ENCODE assay signal across 8 cellular contexts in the genomic region with DNA sequence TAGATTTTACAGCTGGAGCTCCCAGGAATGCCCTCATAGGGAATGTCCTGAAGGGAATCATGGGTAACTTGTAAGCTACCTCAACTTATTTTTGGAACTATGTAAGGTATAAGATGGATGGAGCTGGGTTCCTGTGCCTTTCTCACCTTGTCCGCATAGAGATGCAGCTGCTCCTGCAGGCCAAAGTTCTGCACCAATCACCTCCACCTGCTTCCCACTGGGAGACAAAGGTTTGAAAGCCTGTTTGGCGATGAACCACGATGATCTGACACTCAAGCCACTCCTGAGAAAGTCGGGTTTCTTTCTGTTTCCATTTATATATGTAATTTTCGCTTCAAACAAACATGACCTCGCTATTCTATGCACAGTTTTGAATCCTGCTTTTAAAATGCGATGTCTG. TPM values are rescaled to one million over a fixed set of nuclear protein-coding genes. Genes with fewer than 3 reads are reported as not detected.
DNase-seq lines count a peak whose midpoint lies in the region; ATAC-seq, FAIRE-seq and TF ChIP-seq lines count a peak whose summit lies in the region.

No MANE protein-coding gene starts in this region.

- H3K36me3 ChIP-seq in BLaER1, result peaks cover 24% of the 10 kb centered on the region
- peaks cover 7% of the 10 kb centered on the region for H3K36me3 ChIP-seq in RWPE2 (ENCODE audit: low read depth)
- peaks cover 2% of the 10 kb centered on the region for H3K36me3 ChIP-seq in fibroblast of lung (ENCODE audit: control insufficient read depth, insufficient read depth, low read length)
- no peaks in the 10 kb centered on the region for H3K36me3 ChIP-seq in sigmoid colon

- H3K4me1 ChIP-seq in BLaER1 (peaks cover 14% of the 10 kb centered on the region), RWPE2 (ENCODE audit: insufficient read depth, poor library complexity, severe bottlenecking) (peaks cover 12% of the 10 kb centered on the region), fibroblast of lung (ENCODE audit: control insufficient read depth, extremely low read depth, insufficient read depth, low read length) (no peaks in the 10 kb centered on the region), sigmoid colon (peaks cover 0 to 14% (median 6%) of the 10 kb centered on the region in 4 donors)

- peak overlapping the region; percentile 57; the same call in 1 of the 2 replicates for H3K9ac ChIP-seq in BLaER1
- H3K9ac ChIP-seq in fibroblast of lung (ENCODE audit: insufficient read depth, low read length), result no peak overlapping the region

- no peak overlapping the region for H3K27ac ChIP-seq in BLaER1
- H3K27ac ChIP-seq in RWPE2 (ENCODE audit: poor library complexity, severe bottlenecking), result no peak overlapping the region
- H3K27ac ChIP-seq in fibroblast of lung (ENCODE audit: insufficient read depth, low read length), result no peak overlapping the region
- H3K27ac ChIP-seq in sigmoid colon, result peak overlapping the region in 3 of 4 donors; percentile 77 to 80 (median 78)

- H2AFZ ChIP-seq in fibroblast of lung (ENCODE audit: low read length), result peak overlapping the region; percentile 45

- peak overlapping the region; percentile 86 for H3K4me2 ChIP-seq in BLaER1
- H3K4me2 ChIP-seq in fibroblast of lung (ENCODE audit: extremely low read depth, insufficient read depth, low read length), result peak overlapping the region; percentile 80

- peak; percentile 60 for FAIRE-seq in H54 (lab: Jason Lieb, UNC)
- no peak for FAIRE-seq in frontal cortex (lab: Jason Lieb, UNC)

- no peaks in the 10 kb centered on the region for H3K79me2 ChIP-seq in fibroblast of lung (ENCODE audit: control insufficient read depth, insufficient read depth, low read length)

- no peak for TF ChIP-seq EP300 in sigmoid colon (IDR thresholded peaks at IDR 0.05)

- no peak for DNase-seq in H54 (ENCODE audit: insufficient read length, low spot score)
- no peak for DNase-seq in RWPE2 (ENCODE audit: low spot score)
- DNase-seq in fibroblast of lung (ENCODE audit: low read depth in 2 of 2), result no peak
- DNase-seq in sigmoid colon, result no peak
- no peak for DNase-seq in GM19240 (ENCODE audit: insufficient read length, low spot score)
- no peak for DNase-seq in NAMALWA (ENCODE audit: low spot score)
- DNase-seq in frontal cortex (ENCODE audit: low spot score in 2 of 2), result no peak

- intact Hi-C loops in sigmoid colon (cut with DNase I), result loop anchor here (10.0 kb wide), 1 partner anchor 120 kb away; no protein-coding TSS in a partner anchor

- H3K27me3 ChIP-seq in BLaER1 (peaks cover 6% of the 10 kb centered on the region; the same call in 1 of the 2 replicates), RWPE2 (ENCODE audit: insufficient read depth, poor library complexity, severe bottlenecking) (no peaks in the 10 kb centered on the region), fibroblast of lung (ENCODE audit: control insufficient read depth, insufficient read depth, low read length) (no peaks in the 10 kb centered on the region), sigmoid colon (no peaks in the 10 kb centered on the region)

- TF ChIP-seq CTCF in RWPE2 (IDR thresholded peaks at IDR 0.05; ENCODE audit: poor library complexity, severe bottlenecking), result no peak
- TF ChIP-seq CTCF in fibroblast of lung (conservative IDR thresholded peaks at IDR 0.05 in 1 of 2, IDR thresholded peaks at IDR 0.05 in 1 of 2; ENCODE audit: low read depth in 1 of 2, low read length in 2 of 2), result no peak
- no peak for TF ChIP-seq CTCF in sigmoid colon (IDR thresholded peaks at IDR 0.05)

- no peaks in the 10 kb centered on the region for H3K9me3 ChIP-seq in BLaER1
- H3K9me3 ChIP-seq in RWPE2 (ENCODE audit: severe bottlenecking), result no peaks in the 10 kb centered on the region
- no peaks in the 10 kb centered on the region for H3K9me3 ChIP-seq in fibroblast of lung (ENCODE audit: control insufficient read depth, insufficient read depth, low read depth, low read length)
- no peaks in the 10 kb centered on the region for H3K9me3 ChIP-seq in sigmoid colon

- 4 to 9% methylated on average over 7 of the region's 7 CpGs for WGBS in sigmoid colon, 2 donors

- peak; percentile 9; the same call in 2 of the 3 replicates for ATAC-seq in RWPE2 (ENCODE audit: low read depth)

- H3K4me3 ChIP-seq in BLaER1 (peak overlapping the region; percentile 66), RWPE2 (ENCODE audit: severe bottlenecking) (peak overlapping the region; percentile 67), fibroblast of lung (replicated peaks in 1 of 4; ENCODE audit: control extremely low read depth in 1 of 4, insufficient read depth in 1 of 4, low read depth in 3 of 4, low read length in 4 of 4) (peak overlapping the region; percentile 37 to 70 (median 66)), sigmoid colon (peak overlapping the region; percentile 55 to 83 (median 74))

- TF ChIP-seq POLR2A in H54 (IDR thresholded peaks at IDR 0.05; ENCODE audit: low read depth, low read length), result no peak
- no peak for TF ChIP-seq POLR2A in sigmoid colon (IDR thresholded peaks at IDR 0.05)

- H4K20me1 ChIP-seq in BLaER1, result peaks cover 47% of the 10 kb centered on the region
- no peaks in the 10 kb centered on the region for H4K20me1 ChIP-seq in fibroblast of lung (ENCODE audit: control insufficient read depth, extremely low read depth, insufficient read depth, low read length)

RNA-seq across cellular contexts. Expression of gene AKAP5, which starts 0.6 kb away (rescaled TPM):
- 0.17 and 0.26 TPM in 2 replicates for total RNA-seq in fibroblast of lung
- 0.19 and 0.30 TPM in 2 replicates for polyA plus RNA-seq in fibroblast of lung
- polyA plus RNA-seq in fibroblast of lung (2012), result 0.26 and 0.28 TPM in 2 replicates
- polyA minus RNA-seq in fibroblast of lung (ENCODE audit: low replicate concordance), result 0.08 TPM in 1 of 2 replicates, not detected in the other
- total RNA-seq in sigmoid colon, result 1 to 10 TPM in 1 of 4 donors, under 1 TPM in 3; 0.33 to 1.7 (median 0.76) TPM
- polyA plus RNA-seq in sigmoid colon, result 1 to 10 TPM; 2.0 to 7.2 (median 4.4) TPM
- total RNA-seq in frontal cortex, result 37.5 TPM

RNA-seq across cellular contexts. Expression of gene ZBTB25, which starts 38.9 kb away (rescaled TPM):
- total RNA-seq in fibroblast of lung (5.4 and 9.2 TPM in 2 replicates), sigmoid colon (10 to 100 TPM in 3 of 4 donors, 1 to 10 TPM in 1; 9.6 to 24.6 (median 11.8) TPM), frontal cortex (15.5 TPM)
- polyA plus RNA-seq in fibroblast of lung (4.9 and 7.2 TPM in 2 replicates), sigmoid colon (1 to 10 TPM in 2 of 3 donors, under 1 TPM in 1; 0.69 to 5.0 (median 1.8) TPM)
- polyA plus RNA-seq in fibroblast of lung (2012), result 3.4 and 3.8 TPM in 2 replicates
- 10.3 and 13.2 TPM in 2 replicates for polyA minus RNA-seq in fibroblast of lung (ENCODE audit: low replicate concordance)

RNA-seq across cellular contexts. Expression of gene ZBTB1, which starts 39.9 kb away (rescaled TPM):
- 40.5 and 45.7 TPM in 2 replicates for total RNA-seq in fibroblast of lung
- 24.4 and 39.1 TPM in 2 replicates for polyA plus RNA-seq in fibroblast of lung
- 16.7 and 24.6 TPM in 2 replicates for polyA plus RNA-seq in fibroblast of lung (2012)
- 0.67 and 2.4 TPM in 2 replicates for polyA minus RNA-seq in fibroblast of lung (ENCODE audit: low replicate concordance)
- 10 to 100 TPM; 37.2 to 52.9 (median 45.3) TPM for total RNA-seq in sigmoid colon
- 10 to 100 TPM in 1 of 3 donors, 1 to 10 TPM in 2; 6.0 to 17.4 (median 9.6) TPM for polyA plus RNA-seq in sigmoid colon
- 52.2 TPM for total RNA-seq in frontal cortex

Comparison
In these comparisons a context has a peak if more than half of its experiments do, and no peak if none do; other contexts are left out.
1. H3K27ac ChIP-seq: peak in sigmoid colon (3 of 4); none in BLaER1 (single experiment), RWPE2 (single experiment) and fibroblast of lung (single experiment).
2. RNA of gene AKAP5, which starts 0.6 kb away (total RNA-seq): 37.5 TPM in frontal cortex (single experiment); 0.33 to 1.7 TPM in sigmoid colon and 0.17 to 0.26 TPM in fibroblast of lung; every median in the first group is over 10 times any median in the second.
3. Peak in every context shown above with its lines, with median percentiles within 50 percentile points of each other: H3K4me3 ChIP-seq.